Comparison of ENCODE assay signal across 8 cellular contexts in the genomic region with DNA sequence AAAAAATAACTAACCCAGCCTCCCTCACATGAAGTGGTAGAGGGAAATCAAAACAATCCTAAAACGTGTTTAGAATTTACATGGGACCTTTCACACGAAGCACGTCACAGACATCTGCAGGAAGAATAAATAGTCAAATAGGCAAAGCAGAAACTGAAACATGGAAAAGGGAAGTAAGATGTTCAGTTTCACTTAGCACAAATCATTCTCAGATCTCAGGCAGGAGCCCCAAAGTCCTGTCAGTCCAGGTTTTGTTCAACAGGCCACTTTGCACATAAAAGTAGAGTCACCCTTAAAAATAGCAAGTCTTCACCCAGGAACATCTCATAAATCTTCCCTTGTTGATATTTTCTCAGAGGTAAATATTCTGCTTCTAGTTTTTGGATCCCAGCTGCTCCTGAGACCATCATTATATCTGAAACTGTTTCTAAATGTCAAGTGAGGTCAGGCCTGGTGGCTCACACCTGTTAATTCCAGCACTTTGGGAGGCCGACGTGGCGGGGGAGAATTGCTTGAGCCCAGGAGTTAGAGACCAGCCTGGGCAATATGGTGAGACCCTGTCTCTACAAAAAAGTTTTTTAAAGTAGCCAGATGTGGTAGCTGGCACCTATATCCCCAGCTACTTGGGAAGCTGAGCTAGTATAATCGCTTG. TPM values are rescaled to one million over a fixed set of nuclear protein-coding genes. Genes with fewer than 3 reads are reported as not detected.
DNase-seq lines count a peak whose midpoint lies in the region; ATAC-seq and TF ChIP-seq lines count a peak whose summit lies in the region.

No MANE protein-coding gene starts in this region.

- H3K36me3 Mint-ChIP-seq in IgD-negative memory B cell: peaks cover 2% of the 10 kb centered on the region
- H3K36me3 Mint-ChIP-seq in endothelial cell (ENCODE audit: low read depth, unreplicated experiment): peaks cover 17% of the 10 kb centered on the region

- H2AFZ ChIP-seq in mammary epithelial cell (ENCODE audit: low read depth, low read length): no peak overlapping the region

- BruUV-seq in mammary epithelial cell (replicated peaks; lab: Mats Ljungman, UMichigan): no TSS peak

- H3K27ac ChIP-seq in mammary epithelial cell (ENCODE audit: insufficient read depth, low read depth, low read length) (no peak overlapping the region), RWPE1 (no peak overlapping the region)

- whole genome bisulfite sequencing in mammary epithelial cell (ENCODE audit: low coverage, missing lambda C conversion rate): 100% methylated on average over 6 of the region's 7 CpGs

- TF ChIP-seq POLR2A in GM10847 (IDR thresholded peaks at IDR 0.05; ENCODE audit: extremely low read depth, insufficient read length): peak; percentile 14

- POLR2A ChIA-PET in RWPE1 (lab: Yijun Ruan, JAX; ENCODE audit: low non-redundant PET): no interaction called here

- DNase-seq in endothelial cell (ENCODE audit: low spot score) (no peak), NCI-H128 (lab: John Stamatoyannopoulos, UW; ENCODE audit: unreplicated experiment) (no peak), ureter (ENCODE audit: low spot score) (no peak), mammary epithelial cell (no peak), RWPE1 (ENCODE audit: low spot score) (no peak)

- no peaks in the 10 kb centered on the region for H3K9me3 ChIP-seq in mammary epithelial cell (replicated peaks; ENCODE audit: insufficient read depth, low read length)

- H3K9ac ChIP-seq in mammary epithelial cell (ENCODE audit: insufficient read depth, low read length): no peak overlapping the region

- peaks cover 46% of the 10 kb centered on the region for H3K79me2 ChIP-seq in mammary epithelial cell (ENCODE audit: insufficient read depth, low read length)

- TF ChIP-seq CTCF in endothelial cell (IDR thresholded peaks at IDR 0.05; ENCODE audit: unreplicated experiment) (no peak), mammary epithelial cell (conservative IDR thresholded peaks at IDR 0.05 in 1 of 2, IDR thresholded peaks at IDR 0.05 in 1 of 2; ENCODE audit: extremely low read depth in 1 of 2, insufficient read depth in 1 of 2, low read depth in 1 of 2, low read length in 2 of 2) (no peak), RWPE1 (conservative IDR thresholded peaks at IDR 0.05; ENCODE audit: low read depth) (no peak)

- H3K9me3 Mint-ChIP-seq in IgD-negative memory B cell: no peaks in the 10 kb centered on the region
- no peaks in the 10 kb centered on the region for H3K9me3 Mint-ChIP-seq in endothelial cell (ENCODE audit: unreplicated experiment)

- H3K4me3 Mint-ChIP-seq in IgD-negative memory B cell (peak overlapping the region; percentile 79 to 94 (median 86)), endothelial cell (ENCODE audit: unreplicated experiment) (peak overlapping the region; percentile 77)

- no peaks in the 10 kb centered on the region for H3K36me3 ChIP-seq in mammary epithelial cell (ENCODE audit: insufficient read depth, low read length)

- peaks cover 34 to 55% (median 41%) of the 10 kb centered on the region in 3 donors for H3K4me1 Mint-ChIP-seq in IgD-negative memory B cell
- H3K4me1 Mint-ChIP-seq in endothelial cell (ENCODE audit: unreplicated experiment): peaks cover 37% of the 10 kb centered on the region

- H3K4me3 ChIP-seq in mammary epithelial cell (replicated peaks in 1 of 3; ENCODE audit: insufficient read depth in 1 of 3, low read depth in 2 of 3, low read length in 3 of 3): no peak overlapping the region

- H3K27me3 ChIP-seq in mammary epithelial cell (ENCODE audit: insufficient read depth, low read length): no peaks in the 10 kb centered on the region

- dilution Hi-C loops in mammary epithelial cell (cut with HindIII; ENCODE audit: low sequenced_read_pairs): no loop called here

- peak; percentile 41 for ATAC-seq in GM21381 (IDR thresholded peaks at IDR 0.05; ENCODE audit: unreplicated experiment)

- H4K20me1 ChIP-seq in mammary epithelial cell (ENCODE audit: insufficient read depth, low read length): no peaks in the 10 kb centered on the region

- no peak overlapping the region for H3K4me2 ChIP-seq in mammary epithelial cell (ENCODE audit: insufficient read depth, low read depth, low read length)

- H3K27ac Mint-ChIP-seq in IgD-negative memory B cell (peak overlapping the region; percentile 94 to 98 (median 96)), endothelial cell (ENCODE audit: unreplicated experiment) (no peak overlapping the region)

- H3K27me3 Mint-ChIP-seq in IgD-negative memory B cell: no peaks in the 10 kb centered on the region
- H3K27me3 Mint-ChIP-seq in endothelial cell (ENCODE audit: unreplicated experiment): peaks cover 5% of the 10 kb centered on the region

- in situ Hi-C loops in mammary epithelial cell (cut with MboI; ENCODE audit: low sequenced_read_pairs in 2 of 2): no loop called here

- H3K4me1 ChIP-seq in mammary epithelial cell (ENCODE audit: insufficient read depth, low read length): peaks cover 21% of the 10 kb centered on the region

- CTCF ChIA-PET in mammary epithelial cell (lab: Charles Lee; ENCODE audit: low non-redundant PET): no interaction called here
- CTCF ChIA-PET in RWPE1 (lab: Yijun Ruan, JAX): no interaction called here

- intact Hi-C loops in mammary epithelial cell (cut with micrococcal nuclease): loop anchor here (5.0 kb wide), 2 partner anchors 32 to 57 kb away; no protein-coding TSS in a partner anchor

RNA-seq across cellular contexts. Expression of a gene that starts 1.9 kb away (rescaled TPM):
- polyA plus RNA-seq in IgD-negative memory B cell: 46.5 TPM
- 35.0 TPM for total RNA-seq in endothelial cell (ENCODE audit: unreplicated experiment)
- total RNA-seq in ureter: 24.5 TPM
- 10 to 100 TPM; 21.0 to 32.6 TPM for total RNA-seq in mammary epithelial cell
- 17.7 TPM for polyA plus RNA-seq in mammary epithelial cell
- polyA minus RNA-seq in mammary epithelial cell: 50.3 TPM

RNA-seq across cellular contexts. Expression of a gene that starts 14.9 kb away (rescaled TPM):
- polyA plus RNA-seq in IgD-negative memory B cell (65.5 TPM), mammary epithelial cell (21.9 TPM)
- total RNA-seq in endothelial cell (ENCODE audit: unreplicated experiment) (65.3 TPM), ureter (47.9 TPM), mammary epithelial cell (10 to 100 TPM; 49.0 to 59.6 TPM)
- polyA minus RNA-seq in mammary epithelial cell: 24.3 TPM

RNA-seq across cellular contexts. Expression of a gene that starts 56.3 kb away (rescaled TPM):
- 24.3 TPM for polyA plus RNA-seq in IgD-negative memory B cell
- total RNA-seq in endothelial cell (ENCODE audit: unreplicated experiment): 62.2 TPM
- total RNA-seq in ureter: 82.9 TPM
- 10 to 100 TPM; 45.8 to 49.0 TPM for total RNA-seq in mammary epithelial cell
- polyA plus RNA-seq in mammary epithelial cell: 19.1 TPM
- polyA minus RNA-seq in mammary epithelial cell: 123 TPM
